1 cellular context compared by ENCODE assay signal in genomic region chr5:116574682-116575634, GRCh38.
A peak's percentile ranks its signal among the peaks of the same experiment; 100 is the strongest.
TF ChIP-seq lines count a peak whose summit lies in the region.

Gene SEMA6A, minus strand, starts transcription at chr5:116574823. Its CDS starts 69,879 bp downstream, at chr5:116504944.

TF ChIP-seq in WTC11, 78 proteins besides CTCF, POLR2A, EP300 and RAD21 (continued from another document):
- TF ChIP-seq ZNF512 (CRISPR knock-in tag; IDR thresholded peaks at IDR 0.05; ENCODE audit: borderline replicate concordance) (no peak), PRRX2 (CRISPR knock-in tag; IDR thresholded peaks at IDR 0.05) (no peak), ZNF219 (CRISPR knock-in tag; IDR thresholded peaks at IDR 0.05; ENCODE audit: borderline replicate concordance) (no peak), SP1 (CRISPR knock-in tag; conservative IDR thresholded peaks at IDR 0.05) (peak; percentile 97), FOXP1 (CRISPR knock-in tag; IDR thresholded peaks at IDR 0.05; ENCODE audit: borderline replicate concordance) (peak; percentile 98), AR (CRISPR knock-in tag; IDR thresholded peaks at IDR 0.05) (no peak), ESRRA (CRISPR knock-in tag; IDR thresholded peaks at IDR 0.05; ENCODE audit: borderline replicate concordance) (peak; percentile 72; the same call in 1 of the 2 replicates), ZNF232 (CRISPR knock-in tag; IDR thresholded peaks at IDR 0.05) (peak; percentile 96), USF2 (CRISPR knock-in tag; IDR thresholded peaks at IDR 0.05) (peak; percentile 55), ZNF263 (CRISPR knock-in tag; IDR thresholded peaks at IDR 0.05; ENCODE audit: low read depth) (no peak), USF1 (CRISPR knock-in tag; IDR thresholded peaks at IDR 0.05) (peak; percentile 68; the same call in 1 of the 2 replicates), E2F4 (CRISPR knock-in tag; IDR thresholded peaks at IDR 0.05; ENCODE audit: borderline replicate concordance, low read depth) (no peak), NR2C2 (CRISPR knock-in tag; IDR thresholded peaks at IDR 0.05) (no peak; the same call in 1 of the 2 replicates), IRF2 (CRISPR knock-in tag; IDR thresholded peaks at IDR 0.05; ENCODE audit: borderline replicate concordance, low read depth) (no peak), E2F5 (CRISPR knock-in tag; IDR thresholded peaks at IDR 0.05) (peak; percentile 78; the same call in 1 of the 2 replicates), JAZF1 (CRISPR knock-in tag; IDR thresholded peaks at IDR 0.05) (no peak), ZNF396 (CRISPR knock-in tag; IDR thresholded peaks at IDR 0.05; ENCODE audit: borderline replicate concordance) (0 out of 2 replicates have a peak, but pooled peaks have one; percentile 15), SMAD3 (CRISPR knock-in tag; IDR thresholded peaks at IDR 0.05; ENCODE audit: borderline replicate concordance) (no peak; the same call in none of the 2 replicates), ATF3 (CRISPR knock-in tag; conservative IDR thresholded peaks at IDR 0.05) (no peak), TEAD1 (CRISPR knock-in tag; IDR thresholded peaks at IDR 0.05) (peak; percentile 98), TP53 (CRISPR knock-in tag; IDR thresholded peaks at IDR 0.05) (peak; percentile 91), ZNF121 (CRISPR knock-in tag; IDR thresholded peaks at IDR 0.05) (no peak), MAX (CRISPR knock-in tag; IDR thresholded peaks at IDR 0.05) (peak; percentile 69; the same call in 1 of the 2 replicates), IRF1 (CRISPR knock-in tag; IDR thresholded peaks at IDR 0.05) (peak; percentile 93), KAT7 (CRISPR knock-in tag; IDR thresholded peaks at IDR 0.05; ENCODE audit: borderline replicate concordance) (peak; percentile 96; the same call in 1 of the 2 replicates), NFATC4 (CRISPR knock-in tag; IDR thresholded peaks at IDR 0.05) (no peak), FOXP4 (CRISPR knock-in tag; IDR thresholded peaks at IDR 0.05) (peak; percentile 97), TCF7 (CRISPR knock-in tag; IDR thresholded peaks at IDR 0.05; ENCODE audit: low read depth) (no peak), ATF1 (CRISPR knock-in tag; IDR thresholded peaks at IDR 0.05) (peak; percentile 77; the same call in 1 of the 2 replicates)
TF ChIP-seq in WTC11: peak in this region for 41.
